ENCODE assay signal across 14 cellular contexts in genomic region chr4:6769138-6769983, GRCh38. TPM values are rescaled to one million over a fixed set of nuclear protein-coding genes. Genes with fewer than 3 reads are reported as not detected.
DNase-seq lines count a peak whose midpoint lies in the region; ATAC-seq and TF ChIP-seq lines count a peak whose summit lies in the region.
"Had no signal": no experiment of that assay in that cellular context is flagged by ENCODE, and none has a peak within 500 bp of the region (broad histone marks: within the 10 kb centered on the region; RNA-seq: fewer than 3 reads in every experiment).

No MANE protein-coding gene starts in this region.

- no peaks in the 10 kb centered on the region for H3K9me2 ChIP-seq in OCI-LY7 (ENCODE audit: insufficient read depth, low read length)

- H3K9me3 Mint-ChIP-seq in activated T-cell treated with anti-CD3 and anti-CD28 coated beads, Interleukin-2, amount 50 U/mL, for 4 hours, result no peaks in the 10 kb centered on the region
- H3K9me3 Mint-ChIP-seq in T-cell (no peaks in the 10 kb centered on the region), natural killer cell (no peaks in the 10 kb centered on the region)
- H3K9me3 Mint-ChIP-seq in stimulated activated naive CD8-positive, alpha-beta T cell treated with anti-CD3 and anti-CD28 coated beads, Interleukin-15, Interleukin-2, amounts not matched to agents 100 ng/mL and 50 ng/mL, for 24 hours, result no peaks in the 10 kb centered on the region
- H3K9me3 Mint-ChIP-seq: stimulated activated naive B cell treated with anti-CD40 and anti-IgM and Interleukin-4, amounts not matched to agents 10 μg/mL and 1 μg/mL and 100 μg/mL, for 72 hours had no signal

- H3K4me3 Mint-ChIP-seq in activated T-cell treated with anti-CD3 and anti-CD28 coated beads, Interleukin-2, amount 50 U/mL, for 4 hours, result no peak overlapping the region
- H3K4me3 Mint-ChIP-seq in T-cell (peak overlapping the region in 1 of 3 donors; percentile 44), natural killer cell (no peak overlapping the region)
- peak overlapping the region; percentile 10 for H3K4me3 Mint-ChIP-seq in stimulated activated naive CD8-positive, alpha-beta T cell treated with anti-CD3 and anti-CD28 coated beads, Interleukin-15, Interleukin-2, amounts not matched to agents 100 ng/mL and 50 ng/mL, for 24 hours
- H3K4me3 Mint-ChIP-seq: stimulated activated naive B cell treated with anti-CD40 and anti-IgM and Interleukin-4, amounts not matched to agents 10 μg/mL and 1 μg/mL and 100 μg/mL, for 72 hours had no signal

- no peak overlapping the region for H3K4me3 ChIP-seq in OCI-LY7 (ENCODE audit: low read depth, low read length, poor library complexity, severe bottlenecking)

- no peaks in the 10 kb centered on the region for H3K27me3 Mint-ChIP-seq in activated T-cell treated with anti-CD3 and anti-CD28 coated beads, Interleukin-2, amount 50 U/mL, for 4 hours (ENCODE audit: low read depth)
- H3K27me3 Mint-ChIP-seq in T-cell (no peaks in the 10 kb centered on the region), natural killer cell (ENCODE audit: low read depth in 2 of 2) (peaks cover 0 to 3% of the 10 kb centered on the region in 2 donors)
- no peaks in the 10 kb centered on the region for H3K27me3 Mint-ChIP-seq in stimulated activated naive CD8-positive, alpha-beta T cell treated with anti-CD3 and anti-CD28 coated beads, Interleukin-15, Interleukin-2, amounts not matched to agents 100 ng/mL and 50 ng/mL, for 24 hours

- POLR2A ChIA-PET in T-cell (lab: Charles Lee) (interaction anchor here in 1 of 2 donors (0.6 kb wide), 1 partner anchor 15 kb away, joined by 3 read pairs; no protein-coding TSS in a partner anchor), OCI-LY7 (lab: Charles Lee) (no interaction called here)

- ATAC-seq in activated T-cell treated with anti-CD3 and anti-CD28 coated beads, Interleukin-2, amount 50 U/mL, for 4 hours, result peak; percentile 41 to 48
- ATAC-seq in T-cell (replicated peaks in 1 of 4), result peak; percentile 43 to 82 (median 77)
- ATAC-seq in natural killer cell, result no peak
- ATAC-seq: stimulated activated naive B cell treated with anti-CD40 and anti-IgM and Interleukin-4, amounts not matched to agents 10 μg/mL and 1 μg/mL and 100 μg/mL, for 72 hours had no signal

- H3K4me1 Mint-ChIP-seq in activated T-cell treated with anti-CD3 and anti-CD28 coated beads, Interleukin-2, amount 50 U/mL, for 4 hours (ENCODE audit: low read depth), result peaks cover 16% of the 10 kb centered on the region
- H3K4me1 Mint-ChIP-seq in T-cell, result peaks cover 21 to 24% (median 24%) of the 10 kb centered on the region in 3 donors
- peaks cover 22% of the 10 kb centered on the region for H3K4me1 Mint-ChIP-seq in stimulated activated naive CD8-positive, alpha-beta T cell treated with anti-CD3 and anti-CD28 coated beads, Interleukin-15, Interleukin-2, amounts not matched to agents 100 ng/mL and 50 ng/mL, for 24 hours (ENCODE audit: low read depth)
- H3K4me1 Mint-ChIP-seq in natural killer cell, result peaks cover 0 to 4% of the 10 kb centered on the region in 2 donors
- H3K4me1 Mint-ChIP-seq: stimulated activated naive B cell treated with anti-CD40 and anti-IgM and Interleukin-4, amounts not matched to agents 10 μg/mL and 1 μg/mL and 100 μg/mL, for 72 hours had no signal

- no peaks in the 10 kb centered on the region for H3K79me2 ChIP-seq in OCI-LY7 (ENCODE audit: insufficient read depth, low read depth, low read length)

- H3K36me3 ChIP-seq in OCI-LY7 (ENCODE audit: insufficient read depth, low read length), result no peaks in the 10 kb centered on the region

- no peaks in the 10 kb centered on the region for H3K4me1 ChIP-seq in OCI-LY7 (ENCODE audit: insufficient read depth, low read length, poor library complexity, severe bottlenecking)
- H3K4me1 ChIP-seq: Caco-2 had no signal

- no peak overlapping the region for H2AFZ ChIP-seq in OCI-LY7 (ENCODE audit: low read length)

- peak overlapping the region in 1 of 2 donors; percentile 48 for H3K27ac Mint-ChIP-seq in T-cell
- no peak overlapping the region for H3K27ac Mint-ChIP-seq in stimulated activated naive CD8-positive, alpha-beta T cell treated with anti-CD3 and anti-CD28 coated beads, Interleukin-15, Interleukin-2, amounts not matched to agents 100 ng/mL and 50 ng/mL, for 24 hours
- H3K27ac Mint-ChIP-seq in natural killer cell, result no peak overlapping the region
- H3K27ac Mint-ChIP-seq: stimulated activated naive B cell treated with anti-CD40 and anti-IgM and Interleukin-4, amounts not matched to agents 10 μg/mL and 1 μg/mL and 100 μg/mL, for 72 hours had no signal

- BruUV-seq in OCI-LY7 (replicated peaks; lab: Mats Ljungman, UMichigan), result no TSS peak

- intact Hi-C loops in OCI-LY7 (cut with micrococcal nuclease; ENCODE audit: unreplicated experiment) (no loop called here), natural killer cell (cut with micrococcal nuclease) (no loop called here)

- no peak overlapping the region for H3K4me2 ChIP-seq in OCI-LY7 (ENCODE audit: low read length)

- H4K20me1 ChIP-seq in OCI-LY7 (ENCODE audit: insufficient read depth, low read length), result no peaks in the 10 kb centered on the region

- H3K9me3 ChIP-seq in OCI-LY7 (ENCODE audit: low read length), result no peaks in the 10 kb centered on the region
- H3K9me3 ChIP-seq: Caco-2 had no signal

- CTCF ChIA-PET in T-cell (lab: Charles Lee) (interaction anchor here in 1 of 2 donors (0.9 kb wide), 1 partner anchor 301 kb away, joined by 3 read pairs; no protein-coding TSS in a partner anchor), OCI-LY7 (lab: Charles Lee; ENCODE audit: unreplicated experiment) (interaction anchor here (0.6 kb wide), 1 partner anchor 70 kb away, joined by 3 read pairs; no protein-coding TSS in a partner anchor)

- no peaks in the 10 kb centered on the region for H3K36me3 Mint-ChIP-seq in activated T-cell treated with anti-CD3 and anti-CD28 coated beads, Interleukin-2, amount 50 U/mL, for 4 hours (ENCODE audit: insufficient read depth)
- no peaks in the 10 kb centered on the region for H3K36me3 Mint-ChIP-seq in T-cell
- no peaks in the 10 kb centered on the region for H3K36me3 Mint-ChIP-seq in stimulated activated naive CD8-positive, alpha-beta T cell treated with anti-CD3 and anti-CD28 coated beads, Interleukin-15, Interleukin-2, amounts not matched to agents 100 ng/mL and 50 ng/mL, for 24 hours (ENCODE audit: low read depth)
- no peaks in the 10 kb centered on the region for H3K36me3 Mint-ChIP-seq in natural killer cell
- H3K36me3 Mint-ChIP-seq: stimulated activated naive B cell treated with anti-CD40 and anti-IgM and Interleukin-4, amounts not matched to agents 10 μg/mL and 1 μg/mL and 100 μg/mL, for 72 hours had no signal

- no peak for DNase-seq in activated T-cell treated with anti-CD3 and anti-CD28 coated beads, Interleukin-2, amount 50 U/mL, for 4 hours
- DNase-seq in activated T-cell treated with anti-CD3 and anti-CD28 coated beads for 4 hours (no peak), T-cell (peak in 17 of 34 experiments; percentile 6 to 41 (median 25)), islet precursor cell (peak; percentile 42), OCI-LY7 (ENCODE audit: low spot score) (no peak), SK-N-DZ (ENCODE audit: low spot score) (no peak), natural killer cell (no peak)
- DNase-seq: Caco-2; NCI-H1092 treated with DMSO at 0.1 percent for 48 hours; NCI-H748 treated with DMSO at 0.1 percent for 48 hours; stimulated activated naive B cell treated with anti-CD40 and anti-IgM and Interleukin-4, amounts not matched to agents 10 μg/mL and 1 μg/mL and 100 μg/mL, for 72 hours; SW 1271 had no signal

- H3K27ac ChIP-seq in OCI-LY7 (ENCODE audit: low read depth, low read length, poor library complexity, severe bottlenecking), result no peak overlapping the region
- H3K27ac ChIP-seq: HL-60 had no signal

- TF ChIP-seq CTCF in OCI-LY7 (conservative IDR thresholded peaks at IDR 0.05; ENCODE audit: low read length) (no peak), natural killer cell (IDR thresholded peaks at IDR 0.05) (no peak)

RNA-seq across cellular contexts. Expression of gene KIAA0232, which starts 13.2 kb away (rescaled TPM):
- total RNA-seq in activated T-cell treated with anti-CD3 and anti-CD28 coated beads, Interleukin-2, amount 50 U/mL, for 4 hours, result 10 to 100 TPM; 14.5 to 20.0 (median 18.9) TPM
- total RNA-seq in T-cell (10 to 100 TPM; 16.5 to 20.9 (median 19.3) TPM), OCI-LY7 (2022) (13.5 and 15.8 TPM in 2 replicates), natural killer cell (10 to 100 TPM; 24.7 to 30.3 (median 28.6) TPM)
- total RNA-seq in OCI-LY7 (2014; rRNA removed; shearing (Covaris generic)), result 7.5 and 8.0 TPM in 2 replicates
- polyA plus RNA-seq in SK-N-DZ (2014; cell fraction: cytosol; rRNA removed), result 9.2 and 14.0 TPM in 2 replicates
- 8.4 and 9.8 TPM in 2 replicates for polyA plus RNA-seq in SK-N-DZ (2014; cell fraction: nucleus; rRNA removed)

RNA-seq across cellular contexts. Expression of gene BLOC1S4, which starts 53.4 kb away (rescaled TPM):
- total RNA-seq in activated T-cell treated with anti-CD3 and anti-CD28 coated beads, Interleukin-2, amount 50 U/mL, for 4 hours, result 10 to 100 TPM; 24.4 to 27.4 (median 26.0) TPM
- 10 to 100 TPM; 20.7 to 41.9 (median 36.6) TPM for total RNA-seq in T-cell
- 26.5 and 36.1 TPM in 2 replicates for total RNA-seq in OCI-LY7 (2014; rRNA removed; shearing (Covaris generic))
- total RNA-seq in OCI-LY7 (2022), result 26.1 and 32.3 TPM in 2 replicates
- 24.4 and 31.8 TPM in 2 replicates for polyA plus RNA-seq in SK-N-DZ (2014; cell fraction: cytosol; rRNA removed)
- polyA plus RNA-seq in SK-N-DZ (2014; cell fraction: nucleus; rRNA removed), result 17.5 and 21.1 TPM in 2 replicates
- total RNA-seq in natural killer cell, result 10 to 100 TPM; 18.9 to 20.1 (median 20.0) TPM

RNA-seq across cellular contexts. Expression of gene MRFAP1L1, which starts 59.7 kb away (rescaled TPM):
- total RNA-seq in activated T-cell treated with anti-CD3 and anti-CD28 coated beads, Interleukin-2, amount 50 U/mL, for 4 hours, result 10 to 100 TPM; 47.0 to 53.2 (median 52.4) TPM
- total RNA-seq in T-cell, result 100 to 1,000 TPM in 3 of 5 donors, 10 to 100 TPM in 2; 28.8 to 121 (median 112) TPM
- total RNA-seq in OCI-LY7 (2014; rRNA removed; shearing (Covaris generic)), result 50.5 and 79.2 TPM in 2 replicates
- total RNA-seq in OCI-LY7 (2022), result 49.3 and 50.1 TPM in 2 replicates
- polyA plus RNA-seq in SK-N-DZ (2014; cell fraction: cytosol; rRNA removed), result 95.9 and 120 TPM in 2 replicates
- polyA plus RNA-seq in SK-N-DZ (2014; cell fraction: nucleus; rRNA removed), result 59.3 and 63.9 TPM in 2 replicates
- total RNA-seq in natural killer cell, result 10 to 100 TPM; 38.4 to 60.9 (median 40.8) TPM

Comparison
In these comparisons a context has a peak if more than half of its experiments do, and no peak if none do; other contexts are left out.
1. ATAC-seq: peak in activated T-cell treated with anti-CD3 and anti-CD28 coated beads, Interleukin-2, amount 50 U/mL, for 4 hours (2 of 2) and T-cell (4 of 4); none in natural killer cell (0 of 3).